3 cellular contexts compared by ENCODE assay signal in genomic region chr9:130036099-130036498, GRCh38.
TF ChIP-seq lines count a peak whose summit lies in the region.

No MANE protein-coding gene starts in this region.

TF ChIP-seq in SK-N-SH, 30 proteins besides CTCF, POLR2A, EP300 and RAD21 (continued from another document):
- TF ChIP-seq REST (IDR thresholded peaks at IDR 0.05; ENCODE audit: low read depth, low read length), result no peak
- TF ChIP-seq EZH2phosphoT487 (IDR thresholded peaks at IDR 0.05; ENCODE audit: borderline replicate concordance, low read depth), result no peak
- TF ChIP-seq TCF12 (IDR thresholded peaks at IDR 0.05), result no peak
- no peak for TF ChIP-seq ELF1 (IDR thresholded peaks at IDR 0.05)
- no peak for TF ChIP-seq RFX5 (IDR thresholded peaks at IDR 0.05; ENCODE audit: low read length)
- TF ChIP-seq NFIC (IDR thresholded peaks at IDR 0.05; ENCODE audit: borderline replicate concordance), result no peak
- no peak for TF ChIP-seq MAX (IDR thresholded peaks at IDR 0.05; ENCODE audit: low read depth)
TF ChIP-seq in SK-N-SH: peak in this region for 0.

TF ChIP-seq in SK-N-SH treated with all-trans-retinoic acid at 6 μM for 48 hours, 23 proteins besides CTCF, POLR2A, EP300 and RAD21 (continued from another document):
- no peak for TF ChIP-seq BACH2 (CRISPR knock-in tag; IDR thresholded peaks at IDR 0.05; ENCODE audit: borderline replicate concordance)
- TF ChIP-seq ISL1 (CRISPR knock-in tag; IDR thresholded peaks at IDR 0.05), result no peak
- no peak for TF ChIP-seq ZNF565 (CRISPR knock-in tag; conservative IDR thresholded peaks at IDR 0.05; ENCODE audit: low read depth)
- TF ChIP-seq PPARA (CRISPR knock-in tag; IDR thresholded peaks at IDR 0.05; ENCODE audit: borderline replicate concordance), result no peak
- TF ChIP-seq PATZ1 (CRISPR knock-in tag; IDR thresholded peaks at IDR 0.05; ENCODE audit: borderline replicate concordance), result no peak
- no peak for TF ChIP-seq ESRRG (CRISPR knock-in tag; IDR thresholded peaks at IDR 0.05)
- TF ChIP-seq POU6F1 (CRISPR knock-in tag; IDR thresholded peaks at IDR 0.05; ENCODE audit: borderline replicate concordance, low read depth), result no peak
- no peak for TF ChIP-seq CSRNP3 (CRISPR knock-in tag; IDR thresholded peaks at IDR 0.05)
- no peak for TF ChIP-seq RARB (CRISPR knock-in tag; IDR thresholded peaks at IDR 0.05)
- TF ChIP-seq ZFP30 (CRISPR knock-in tag; IDR thresholded peaks at IDR 0.05), result no peak
- no peak for TF ChIP-seq ZC3H10 (CRISPR knock-in tag; IDR thresholded peaks at IDR 0.05)
- no peak for TF ChIP-seq GLIS3 (CRISPR knock-in tag; IDR thresholded peaks at IDR 0.05)
- no peak for TF ChIP-seq ZNF70 (CRISPR knock-in tag; IDR thresholded peaks at IDR 0.05)

TF ChIP-seq in WTC11, 78 proteins besides CTCF, POLR2A, EP300 and RAD21 (continued from another document):
- TF ChIP-seq ZNF512 (CRISPR knock-in tag; IDR thresholded peaks at IDR 0.05; ENCODE audit: borderline replicate concordance) (no peak), TEAD1 (CRISPR knock-in tag; IDR thresholded peaks at IDR 0.05) (no peak), SP1 (CRISPR knock-in tag; conservative IDR thresholded peaks at IDR 0.05) (no peak), GRHL2 (CRISPR knock-in tag; IDR thresholded peaks at IDR 0.05; ENCODE audit: insufficient replicate concordance, severe bottlenecking) (no peak), NFE2L1 (CRISPR knock-in tag; IDR thresholded peaks at IDR 0.05) (no peak), AFF4 (CRISPR knock-in tag; IDR thresholded peaks at IDR 0.05; ENCODE audit: borderline replicate concordance) (no peak), OVOL2 (CRISPR knock-in tag; IDR thresholded peaks at IDR 0.05; ENCODE audit: borderline replicate concordance) (no peak), GABPB1 (CRISPR knock-in tag; IDR thresholded peaks at IDR 0.05) (no peak), E2F5 (CRISPR knock-in tag; IDR thresholded peaks at IDR 0.05) (no peak), MYBL2 (CRISPR knock-in tag; IDR thresholded peaks at IDR 0.05) (no peak), NR1H2 (CRISPR knock-in tag; IDR thresholded peaks at IDR 0.05) (no peak), ATF3 (CRISPR knock-in tag; conservative IDR thresholded peaks at IDR 0.05) (no peak), ATF2 (CRISPR knock-in tag; IDR thresholded peaks at IDR 0.05; ENCODE audit: borderline replicate concordance, low read depth) (no peak), E2F4 (CRISPR knock-in tag; IDR thresholded peaks at IDR 0.05; ENCODE audit: borderline replicate concordance, low read depth) (no peak), ZNF219 (CRISPR knock-in tag; IDR thresholded peaks at IDR 0.05; ENCODE audit: borderline replicate concordance) (no peak)
